In genomic region chr17:46976626-46977270, GRCh38 we compare ENCODE assay signal across 1 cellular context.
TF ChIP-seq lines count a peak whose summit lies in the region.

No MANE protein-coding gene starts in this region.

TF ChIP-seq in HEK293, 187 proteins besides CTCF, POLR2A, EP300 and RAD21 (continued from another document):
- peak; percentile 71; the same call in 1 of the 2 replicates for TF ChIP-seq ZNF16 (tag by site-specific recombination; IDR thresholded peaks at IDR 0.05; ENCODE audit: low read depth)
- peak; percentile 80 for TF ChIP-seq ZNF600 (tag by site-specific recombination; IDR thresholded peaks at IDR 0.05)
